Comparison of ENCODE assay signal across 8 cellular contexts in genomic region chr7:47266131-47266706, GRCh38.
DNase-seq lines count a peak whose midpoint lies in the region; ATAC-seq and TF ChIP-seq lines count a peak whose summit lies in the region.

No MANE protein-coding gene starts in this region.

- DNase-seq in CD1c-positive myeloid dendritic cell (ENCODE audit: extremely low spot score) (peak; percentile 51), NCI-H69 (lab: John Stamatoyannopoulos, UW) (peak; percentile 80), cardiac muscle cell (ENCODE audit: low read depth in 1 of 2, low spot score in 1 of 2) (peak; percentile 74 to 83)

- no peak overlapping the region for H3K4me3 Mint-ChIP-seq in activated T-helper 17 cell treated with anti-CD3 and anti-CD28 coated beads, Interleukin-2, amount 50 U/mL, for 72 hours

- ATAC-seq in GM18861 (IDR thresholded peaks at IDR 0.05; ENCODE audit: unreplicated experiment): peak; percentile 86
- peak; percentile 83 for ATAC-seq in HG03139 (IDR thresholded peaks at IDR 0.05; ENCODE audit: unreplicated experiment)
- ATAC-seq in activated T-helper 17 cell treated with anti-CD3 and anti-CD28 coated beads, Interleukin-2, amount 50 U/mL, for 72 hours (replicated peaks): peak; percentile 26
- no peak for ATAC-seq in HG03108 (IDR thresholded peaks at IDR 0.05; ENCODE audit: unreplicated experiment)

- no peaks in the 10 kb centered on the region for H3K4me1 Mint-ChIP-seq in activated T-helper 17 cell treated with anti-CD3 and anti-CD28 coated beads, Interleukin-2, amount 50 U/mL, for 72 hours

- peaks cover 4% of the 10 kb centered on the region for H3K27me3 Mint-ChIP-seq in activated T-helper 17 cell treated with anti-CD3 and anti-CD28 coated beads, Interleukin-2, amount 50 U/mL, for 72 hours

- H3K9me3 ChIP-seq in cardiac muscle cell (ENCODE audit: low read depth) (no peaks in the 10 kb centered on the region), parathyroid adenoma (ENCODE audit: control insufficient read depth, low read length) (no peaks in the 10 kb centered on the region)

- H3K27ac Mint-ChIP-seq in activated T-helper 17 cell treated with anti-CD3 and anti-CD28 coated beads, Interleukin-2, amount 50 U/mL, for 72 hours: no peak overlapping the region

- H3K27me3 ChIP-seq in cardiac muscle cell (no peaks in the 10 kb centered on the region), parathyroid adenoma (ENCODE audit: control insufficient read depth, insufficient read depth, low read length) (no peaks in the 10 kb centered on the region)

- H3K4me2 ChIP-seq in parathyroid adenoma (ENCODE audit: low read length): no peak overlapping the region

- H3K9me3 Mint-ChIP-seq in activated T-helper 17 cell treated with anti-CD3 and anti-CD28 coated beads, Interleukin-2, amount 50 U/mL, for 72 hours: no peaks in the 10 kb centered on the region

- H3K36me3 ChIP-seq in cardiac muscle cell: no peaks in the 10 kb centered on the region
- H3K36me3 ChIP-seq in parathyroid adenoma (ENCODE audit: control insufficient read depth, insufficient read depth, low read length): no peaks in the 10 kb centered on the region

- TF ChIP-seq CTCF in cardiac muscle cell (IDR thresholded peaks at IDR 0.05; ENCODE audit: low read depth, low read length) (peak; percentile 92), parathyroid adenoma (IDR thresholded peaks at IDR 0.05) (peak; percentile 98)

- no peak overlapping the region for H3K4me3 ChIP-seq in cardiac muscle cell
- no peak overlapping the region for H3K4me3 ChIP-seq in parathyroid adenoma (ENCODE audit: low read depth, low read length)

- H3K4me1 ChIP-seq in cardiac muscle cell (ENCODE audit: low read depth) (no peaks in the 10 kb centered on the region), parathyroid adenoma (no peaks in the 10 kb centered on the region)

- H3K9ac ChIP-seq in parathyroid adenoma: no peak overlapping the region

- peak overlapping the region; percentile 9 for H2AFZ ChIP-seq in parathyroid adenoma

- H3K27ac ChIP-seq in cardiac muscle cell (no peak overlapping the region), parathyroid adenoma (no peak overlapping the region)

- no peaks in the 10 kb centered on the region for H3K36me3 Mint-ChIP-seq in activated T-helper 17 cell treated with anti-CD3 and anti-CD28 coated beads, Interleukin-2, amount 50 U/mL, for 72 hours (ENCODE audit: low read depth)

- no peaks in the 10 kb centered on the region for H3K79me2 ChIP-seq in parathyroid adenoma
